ENCODE assay signal across 8 cellular contexts in the genomic region with DNA sequence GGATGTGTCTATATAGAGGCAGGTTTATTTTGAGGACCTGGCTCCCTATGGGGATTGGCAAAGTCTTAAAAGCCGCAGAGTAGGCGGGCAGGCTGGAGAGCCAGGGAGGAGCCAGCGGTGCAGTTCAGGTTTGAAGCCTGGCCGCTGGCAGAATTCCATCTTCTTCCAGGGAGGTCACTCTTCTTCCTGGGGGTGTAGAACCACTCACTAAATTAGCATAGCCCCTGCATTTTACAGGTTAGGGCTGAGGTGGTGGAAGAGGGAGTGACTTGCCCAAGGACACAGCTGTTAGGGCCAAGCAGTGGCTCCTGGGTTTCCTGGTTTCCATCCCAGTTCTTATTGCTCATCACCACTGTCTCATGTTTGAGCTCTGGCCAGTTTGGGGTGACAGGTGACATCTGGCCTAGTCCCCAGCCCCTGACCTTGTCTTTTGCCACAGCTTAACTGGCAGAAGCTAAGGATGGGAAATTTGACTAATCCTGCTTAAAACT. TPM values are rescaled to one million over a fixed set of nuclear protein-coding genes. Genes with fewer than 3 reads are reported as not detected.
DNase-seq lines count a peak whose midpoint lies in the region; ATAC-seq and TF ChIP-seq lines count a peak whose summit lies in the region.

No MANE protein-coding gene starts in this region.

- H3K4me3 ChIP-seq in urinary bladder (ENCODE audit: low read depth, low read length), result peak overlapping the region; percentile 98

- H3K36me3 ChIP-seq in urinary bladder (ENCODE audit: insufficient read depth), result no peaks in the 10 kb centered on the region

- H3K27me3 Mint-ChIP-seq in T-helper 2 cell treated with Interferon-gamma antibody and Interleukin-4, amounts not matched to agents 5 μg/mL and 100 μg/mL, for 36 hours (ENCODE audit: low read depth), result no peaks in the 10 kb centered on the region
- no peaks in the 10 kb centered on the region for H3K27me3 Mint-ChIP-seq in effector memory CD8-positive, alpha-beta T cell
- H3K27me3 Mint-ChIP-seq in mesothelial cell of epicardium (ENCODE audit: low read depth), result no peaks in the 10 kb centered on the region

- no peak overlapping the region for H3K27ac ChIP-seq in urinary bladder (ENCODE audit: low read depth)

- H3K27ac Mint-ChIP-seq in T-helper 2 cell treated with Interferon-gamma antibody and Interleukin-4, amounts not matched to agents 5 μg/mL and 100 μg/mL, for 36 hours, result no peak overlapping the region
- peak overlapping the region; percentile 44 to 83 for H3K27ac Mint-ChIP-seq in effector memory CD8-positive, alpha-beta T cell
- peak overlapping the region; percentile 96 for H3K27ac Mint-ChIP-seq in mesothelial cell of epicardium

- DNase-seq in COR-L47 (lab: John Stamatoyannopoulos, UW) (peak; percentile 40), KBM-7 (peak; percentile 73), mesothelial cell of epicardium (ENCODE audit: low spot score in 2 of 2, unreplicated experiment in 2 of 2) (no peak), HPDE6-E6E7 (ENCODE audit: extremely low spot score) (no peak)
- DNase-seq in T-helper 2 cell treated with Interferon-gamma antibody and Interleukin-4, amounts not matched to agents 5 μg/mL and 100 μg/mL, for 36 hours (ENCODE audit: low spot score), result no peak
- no peak for DNase-seq in effector memory CD8-positive, alpha-beta T cell

- no peak for TF ChIP-seq CTCF in mesothelial cell of epicardium (IDR thresholded peaks at IDR 0.05; ENCODE audit: unreplicated experiment)

- peaks cover 2% of the 10 kb centered on the region for H3K4me1 ChIP-seq in urinary bladder (ENCODE audit: insufficient read depth)

- peak; percentile 31 for ATAC-seq in effector memory CD8-positive, alpha-beta T cell (replicated peaks)
- ATAC-seq in HG02885 (IDR thresholded peaks at IDR 0.05; ENCODE audit: poor library complexity, unreplicated experiment), result no peak

- no peaks in the 10 kb centered on the region for H3K9me3 Mint-ChIP-seq in T-helper 2 cell treated with Interferon-gamma antibody and Interleukin-4, amounts not matched to agents 5 μg/mL and 100 μg/mL, for 36 hours
- no peaks in the 10 kb centered on the region for H3K9me3 Mint-ChIP-seq in effector memory CD8-positive, alpha-beta T cell
- H3K9me3 Mint-ChIP-seq in mesothelial cell of epicardium, result no peaks in the 10 kb centered on the region

- H3K4me1 Mint-ChIP-seq in T-helper 2 cell treated with Interferon-gamma antibody and Interleukin-4, amounts not matched to agents 5 μg/mL and 100 μg/mL, for 36 hours (ENCODE audit: low read depth), result peaks cover 13% of the 10 kb centered on the region
- H3K4me1 Mint-ChIP-seq in effector memory CD8-positive, alpha-beta T cell (ENCODE audit: low read depth in 2 of 2), result peaks cover 10 to 11% of the 10 kb centered on the region in 2 donors
- peaks cover 15% of the 10 kb centered on the region for H3K4me1 Mint-ChIP-seq in mesothelial cell of epicardium

- no peaks in the 10 kb centered on the region for H3K36me3 Mint-ChIP-seq in T-helper 2 cell treated with Interferon-gamma antibody and Interleukin-4, amounts not matched to agents 5 μg/mL and 100 μg/mL, for 36 hours (ENCODE audit: low read depth)
- peaks cover 17% of the 10 kb centered on the region for H3K36me3 Mint-ChIP-seq in effector memory CD8-positive, alpha-beta T cell (ENCODE audit: insufficient read depth)
- peaks cover 13% of the 10 kb centered on the region for H3K36me3 Mint-ChIP-seq in mesothelial cell of epicardium

- in situ Hi-C loops in KBM-7 (cut with MboI; ENCODE audit: low pct_unique_long_range_greater_than_20kb, low sequenced_read_pairs), result loop anchor here (10.0 kb wide), 1 partner anchor 60 kb away; no protein-coding TSS in a partner anchor

- H3K4me3 Mint-ChIP-seq in T-helper 2 cell treated with Interferon-gamma antibody and Interleukin-4, amounts not matched to agents 5 μg/mL and 100 μg/mL, for 36 hours, result peak overlapping the region; percentile 86
- peak overlapping the region; percentile 86 for H3K4me3 Mint-ChIP-seq in effector memory CD8-positive, alpha-beta T cell
- H3K4me3 Mint-ChIP-seq in mesothelial cell of epicardium, result peak overlapping the region; percentile 88

- WGBS in urinary bladder, result 26% methylated on average over 4 of the region's 4 CpGs

RNA-seq across cellular contexts. Expression of a gene that starts 1.4 kb away (rescaled TPM):
- total RNA-seq in mesothelial cell of epicardium, result 37.7 to 41.3 TPM (median 38.1 TPM) in 3 replicates
- total RNA-seq in urinary bladder, result 37.3 TPM
- polyA plus RNA-seq in urinary bladder, result 112 TPM

RNA-seq across cellular contexts. Expression of a gene that starts 26.5 kb away (rescaled TPM):
- 244 to 248 TPM (median 245 TPM) in 3 replicates for total RNA-seq in mesothelial cell of epicardium
- 132 TPM for total RNA-seq in urinary bladder
- 169 TPM for polyA plus RNA-seq in urinary bladder

RNA-seq across cellular contexts. Expression of a gene that starts 45.7 kb away (rescaled TPM):
- total RNA-seq in mesothelial cell of epicardium (0.64 to 1.5 TPM (median 0.94 TPM) in 3 replicates), urinary bladder (0.53 TPM)
- 5.1 TPM for polyA plus RNA-seq in urinary bladder

Comparison
In these comparisons a context has a peak if more than half of its experiments do, and no peak if none do; other contexts are left out.
1. DNase-seq: peak in COR-L47 (single experiment) and KBM-7 (single experiment); none in T-helper 2 cell treated with Interferon-gamma antibody and Interleukin-4, amounts not matched to agents 5 μg/mL and 100 μg/mL, for 36 hours (single experiment), effector memory CD8-positive, alpha-beta T cell (0 of 3), mesothelial cell of epicardium (0 of 2) and HPDE6-E6E7 (single experiment).
2. Peak in every context shown above with its lines, with median percentiles within 50 percentile points of each other: H3K4me3 Mint-ChIP-seq.